ENCODE assay signal across 8 cellular contexts in genomic region chr12:132771126-132771838, GRCh38. TPM values are rescaled to one million over a fixed set of nuclear protein-coding genes. Genes with fewer than 3 reads are reported as not detected.
DNase-seq lines count a peak whose midpoint lies in the region; ATAC-seq and TF ChIP-seq lines count a peak whose summit lies in the region.

No MANE protein-coding gene starts in this region.

- no peaks in the 10 kb centered on the region for H3K9me3 Mint-ChIP-seq in dendritic cell treated with granulocyte-macrophage colony-stimulating factor and Interleukin-4, amounts not matched to agents 40 ng/mL and 50 ng/mL, for 4 days

- DNase-seq in RWPE1 (ENCODE audit: low spot score) (no peak), NCI-H1105 (lab: John Stamatoyannopoulos, UW) (no peak), kidney glomerular epithelial cell (lab: John Stamatoyannopoulos, UW) (no peak), SJCRH30 (no peak)

- H3K9me3 ChIP-seq in BLaER1 (no peaks in the 10 kb centered on the region), SJCRH30 (replicated peaks) (0 out of 2 replicates have a peak, but pooled peaks cover 2% of the 10 kb centered on the region)

- H3K36me3 ChIP-seq in BLaER1 (peaks cover 54% of the 10 kb centered on the region), SJCRH30 (peaks cover 59% of the 10 kb centered on the region)

- H3K4me1 ChIP-seq in BLaER1 (peaks cover 89% of the 10 kb centered on the region), SJCRH30 (no peaks in the 10 kb centered on the region)

- intact Hi-C loops in dendritic cell treated with granulocyte-macrophage colony-stimulating factor and Interleukin-4, amounts not matched to agents 40 ng/mL and 50 ng/mL, for 4 days (cut with micrococcal nuclease) = loop anchor here (5.0 kb wide), 1 partner anchor 116 kb away; the partner anchor contains the start of gene CHFR

- peak overlapping the region; percentile 99 for H3K27ac Mint-ChIP-seq in dendritic cell treated with granulocyte-macrophage colony-stimulating factor and Interleukin-4, amounts not matched to agents 40 ng/mL and 50 ng/mL, for 4 days

- H3K9ac ChIP-seq in BLaER1 = peak overlapping the region; percentile 71

- H3K4me3 Mint-ChIP-seq in dendritic cell treated with granulocyte-macrophage colony-stimulating factor and Interleukin-4, amounts not matched to agents 40 ng/mL and 50 ng/mL, for 4 days = peak overlapping the region; percentile 31

- no peaks in the 10 kb centered on the region for H3K27me3 ChIP-seq in BLaER1
- no peaks in the 10 kb centered on the region for H3K27me3 ChIP-seq in SJCRH30

- POLR2A ChIA-PET in RWPE1 (lab: Yijun Ruan, JAX; ENCODE audit: low non-redundant PET) = no interaction called here

- ATAC-seq in GM21367 (IDR thresholded peaks at IDR 0.05; ENCODE audit: unreplicated experiment) (peak; percentile 41), GM18858 (IDR thresholded peaks at IDR 0.05; ENCODE audit: unreplicated experiment) (no peak)

- no peaks in the 10 kb centered on the region for H3K27me3 Mint-ChIP-seq in dendritic cell treated with granulocyte-macrophage colony-stimulating factor and Interleukin-4, amounts not matched to agents 40 ng/mL and 50 ng/mL, for 4 days

- peaks cover 69% of the 10 kb centered on the region for H3K4me1 Mint-ChIP-seq in dendritic cell treated with granulocyte-macrophage colony-stimulating factor and Interleukin-4, amounts not matched to agents 40 ng/mL and 50 ng/mL, for 4 days (ENCODE audit: low read depth)

- no peak for TF ChIP-seq CTCF in RWPE1 (conservative IDR thresholded peaks at IDR 0.05; ENCODE audit: low read depth)

- peak overlapping the region; percentile 85 for H3K27ac ChIP-seq in BLaER1
- H3K27ac ChIP-seq in RWPE1 = peak overlapping the region; percentile 19; the same call in 1 of the 2 replicates
- no peak overlapping the region for H3K27ac ChIP-seq in SJCRH30

- peaks cover 64% of the 10 kb centered on the region for H3K36me3 Mint-ChIP-seq in dendritic cell treated with granulocyte-macrophage colony-stimulating factor and Interleukin-4, amounts not matched to agents 40 ng/mL and 50 ng/mL, for 4 days (ENCODE audit: low read depth)

- no peak overlapping the region for H3K4me3 ChIP-seq in BLaER1
- H3K4me3 ChIP-seq in SJCRH30 = no peak overlapping the region

- CTCF ChIA-PET in RWPE1 (lab: Yijun Ruan, JAX) = no interaction called here

- peaks cover 35% of the 10 kb centered on the region for H4K20me1 ChIP-seq in BLaER1

- H3K4me2 ChIP-seq in BLaER1 = peak overlapping the region; percentile 85

RNA-seq across cellular contexts. Expression of gene ANKLE2, which starts 9.7 kb away (rescaled TPM):
- 58.8 and 59.1 TPM in 2 replicates for total RNA-seq in SJCRH30 (2014; rRNA removed; shearing (Covaris generic))

RNA-seq across cellular contexts. Expression of gene GOLGA3, which starts 57.4 kb away (rescaled TPM):
- total RNA-seq in SJCRH30 (2014; rRNA removed; shearing (Covaris generic)) = 36.0 and 40.3 TPM in 2 replicates
